Comparison of ENCODE assay signal across 1 cellular context in genomic region chr6:36289281-36290018, GRCh38.
TF ChIP-seq lines count a peak whose summit lies in the region.

No MANE protein-coding gene starts in this region.

TF ChIP-seq in H1, 55 proteins besides CTCF, POLR2A, EP300 and RAD21 (continued from another document):
- no peak for TF ChIP-seq SP4 (IDR thresholded peaks at IDR 0.05; ENCODE audit: low read length)
- no peak for TF ChIP-seq E2F6 (IDR thresholded peaks at IDR 0.05)
- no peak for TF ChIP-seq KDM5A (IDR thresholded peaks at IDR 0.05; ENCODE audit: low read length)
